Comparison of ENCODE assay signal across 9 cellular contexts in the genomic region with DNA sequence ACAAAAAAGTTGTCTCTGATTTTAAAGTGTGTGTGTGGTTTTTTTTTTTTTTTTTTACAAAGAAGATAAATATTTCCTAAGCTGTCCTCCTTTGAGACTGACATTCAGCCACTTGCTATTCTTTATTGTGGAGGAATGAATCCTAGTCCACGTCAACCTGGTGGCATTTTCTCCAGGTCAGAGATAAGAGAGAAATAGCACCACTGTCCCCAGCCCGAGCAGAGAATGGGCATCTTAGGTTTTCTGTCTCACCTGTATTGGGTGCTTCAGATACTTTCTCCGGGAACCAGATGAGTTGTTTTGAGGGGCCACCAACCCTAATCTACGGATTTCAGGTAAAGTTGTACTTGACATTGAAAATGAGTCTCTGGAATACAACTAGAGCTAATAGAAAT. TPM values are rescaled to one million over a fixed set of nuclear protein-coding genes. Genes with fewer than 3 reads are reported as not detected.
DNase-seq lines count a peak whose midpoint lies in the region; FAIRE-seq and TF ChIP-seq lines count a peak whose summit lies in the region.
"Had no signal": no experiment of that assay in that cellular context is flagged by ENCODE, and none has a peak within 500 bp of the region (broad histone marks: within the 10 kb centered on the region; RNA-seq: fewer than 3 reads in every experiment).

No MANE protein-coding gene starts in this region.

- FAIRE-seq in D721Med (lab: Jason Lieb, UNC): no peak

- peaks cover 37 to 47% (median 42%) of the 10 kb centered on the region in 3 donors for H3K27me3 Mint-ChIP-seq in CD14-positive monocyte (ENCODE audit: low read depth in 3 of 3)

- H3K27me3 ChIP-seq in ACC112 (ENCODE audit: insufficient read depth, low read length) (no peaks in the 10 kb centered on the region), HUES6 (ENCODE audit: control insufficient read depth, insufficient read depth, low read length) (peaks cover 46% of the 10 kb centered on the region), colonic mucosa (no peaks in the 10 kb centered on the region)

- no peak overlapping the region for H3K27ac Mint-ChIP-seq in CD14-positive monocyte

- H3K36me3 Mint-ChIP-seq in CD14-positive monocyte: peaks cover 0 to 4% of the 10 kb centered on the region in 2 donors

- H3K9me3 ChIP-seq in HUES6 (ENCODE audit: control insufficient read depth, insufficient read depth, low read depth, low read length) (no peaks in the 10 kb centered on the region), colonic mucosa (no peaks in the 10 kb centered on the region), mesodermal cell (ENCODE audit: control insufficient read depth, low read length) (peaks cover 4% of the 10 kb centered on the region)

- TF ChIP-seq CTCF in colonic mucosa (IDR thresholded peaks at IDR 0.05) (no peak), CD14-positive monocyte (IDR thresholded peaks at IDR 0.05) (no peak), D721Med (IDR thresholded peaks at IDR 0.05; ENCODE audit: insufficient read depth, missing control alignments) (no peak)

- peak overlapping the region in 1 of 2 donors; percentile 89 for H3K4me3 Mint-ChIP-seq in CD14-positive monocyte

- H3K27ac ChIP-seq in ACC112 (ENCODE audit: low read depth, low read length): no peak overlapping the region
- no peak overlapping the region for H3K27ac ChIP-seq in HUES6 (ENCODE audit: low read depth, low read length)
- no peak overlapping the region for H3K27ac ChIP-seq in colonic mucosa
- H3K27ac ChIP-seq in mesodermal cell (ENCODE audit: low read depth, low read length, severe bottlenecking): no peak overlapping the region

- H3K4me1 ChIP-seq in ACC112 (ENCODE audit: control insufficient read depth, insufficient read depth, low read length, unreplicated experiment) (peaks cover 29% of the 10 kb centered on the region), HUES6 (ENCODE audit: control insufficient read depth, insufficient read depth, low read length) (no peaks in the 10 kb centered on the region), colonic mucosa (no peaks in the 10 kb centered on the region), mesodermal cell (ENCODE audit: control insufficient read depth, insufficient read depth, low read length, poor library complexity, severe bottlenecking) (peaks cover 26% of the 10 kb centered on the region)

- H3K9ac ChIP-seq in HUES6 (ENCODE audit: low read length) (no peak overlapping the region), colonic mucosa (ENCODE audit: low read depth in 2 of 2, low read length in 2 of 2) (peak overlapping the region in 1 of 2 donors; percentile 87)

- H3K36me3 ChIP-seq in ACC112 (ENCODE audit: insufficient read depth, low read length) (peaks cover 19% of the 10 kb centered on the region; the same call in 1 of the 2 replicates), HUES6 (ENCODE audit: control insufficient read depth, insufficient read depth, low read length) (no peaks in the 10 kb centered on the region), colonic mucosa (no peaks in the 10 kb centered on the region), mesodermal cell (ENCODE audit: control insufficient read depth, insufficient read depth, low read length) (peaks cover 29% of the 10 kb centered on the region)

- H3K4me1 Mint-ChIP-seq in CD14-positive monocyte: peaks cover 16% of the 10 kb centered on the region

- H3K9me3 Mint-ChIP-seq in CD14-positive monocyte: peaks cover 0 to 2% (median 0%) of the 10 kb centered on the region in 7 donors

- peaks cover 59% of the 10 kb centered on the region for H3K79me2 ChIP-seq in ACC112 (ENCODE audit: control insufficient read depth, insufficient read depth, low read length, unreplicated experiment)

- DNase-seq in colonic mucosa (no peak), CD14-positive monocyte (ENCODE audit: low spot score) (no peak), D721Med (ENCODE audit: insufficient read length, low spot score) (no peak)
- no peak for DNase-seq in activated effector memory CD4-positive, alpha-beta T cell treated with Interleukin-2 at 50 U/mL for 16 hours
- DNase-seq in activated naive CD4-positive, alpha-beta T cell (lab: John Stamatoyannopoulos, UW): no peak
- DNase-seq: activated gamma-delta T cell had no signal

- H3K4me3 ChIP-seq in ACC112 (ENCODE audit: low read depth, low read length) (peak overlapping the region; percentile 75), HUES6 (ENCODE audit: low read depth, low read length) (peak overlapping the region; percentile 90), colonic mucosa (peak overlapping the region; percentile 70), mesodermal cell (ENCODE audit: extremely low read depth, insufficient read depth, low read length, poor library complexity, severe bottlenecking) (peak overlapping the region; percentile 70)

- H2AFZ ChIP-seq in ACC112 (ENCODE audit: low read length, unreplicated experiment): peak overlapping the region; percentile 31

- intact Hi-C loops in colonic mucosa (cut with DNase I) (loop anchor here (5.0 kb wide), 1 partner anchor 47 kb away; no protein-coding TSS in a partner anchor), CD14-positive monocyte (cut with micrococcal nuclease) (no loop called here)

- 56 to 80% methylated on average over 2 to 3 of the region's 4 CpGs for WGBS in mesodermal cell (ENCODE audit: insufficient coverage in 2 of 2), 2 experiments

RNA-seq across cellular contexts. Expression of a gene that starts 1.4 kb away (rescaled TPM):
- total RNA-seq in colonic mucosa: 10 to 100 TPM; 18.3 to 19.7 TPM
- 21.7 TPM for polyA plus RNA-seq in mesodermal cell (2013, experiment 1 of 2)
- 22.0 TPM for polyA plus RNA-seq in mesodermal cell (2013, experiment 2 of 2)
- polyA plus RNA-seq in CD14-positive monocyte: not detected
